ENCODE assay signal across 13 cellular contexts in the genomic region with DNA sequence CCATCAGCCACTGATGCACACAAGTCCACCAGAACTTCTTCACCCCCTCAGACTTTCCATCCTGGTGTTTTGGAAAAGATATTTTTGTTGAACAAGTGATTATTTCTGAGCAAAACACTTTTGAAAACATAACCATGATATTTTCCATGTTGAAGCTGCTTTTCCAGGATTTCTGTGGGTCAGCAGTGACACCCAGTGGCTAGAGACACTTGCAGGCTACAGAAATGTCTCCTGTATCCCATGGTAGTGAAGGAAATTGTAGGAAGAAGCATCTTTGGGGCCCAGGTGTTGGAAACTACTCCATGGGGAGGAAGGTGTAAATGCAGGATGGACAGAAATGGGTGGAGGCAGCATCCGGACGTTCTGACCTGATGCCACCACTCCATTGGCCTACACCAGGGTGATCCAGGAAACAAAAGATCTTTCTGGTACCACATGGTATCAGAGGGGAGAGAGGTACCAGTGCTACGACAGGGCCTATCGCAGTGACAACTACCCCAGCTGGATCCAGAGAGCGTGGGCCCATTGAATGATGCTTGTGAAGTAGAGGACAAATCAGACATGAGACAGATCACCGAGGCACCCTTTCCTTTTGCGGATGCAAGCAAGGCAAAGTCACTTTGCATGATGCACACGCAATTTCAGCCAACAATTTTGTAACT.
DNase-seq lines count a peak whose midpoint lies in the region; ATAC-seq, FAIRE-seq and TF ChIP-seq lines count a peak whose summit lies in the region.
"Had no signal": no experiment of that assay in that cellular context is flagged by ENCODE, and none has a peak within 500 bp of the region (broad histone marks: within the 10 kb centered on the region; RNA-seq: fewer than 3 reads in every experiment).

No MANE protein-coding gene starts in this region.

- DNase-seq in BE2C: peak; percentile 39
- peak; percentile 56 for DNase-seq in HT-29 (ENCODE audit: low spot score)
- peak; percentile 32 for DNase-seq in RKO (ENCODE audit: low spot score)
- DNase-seq in kidney epithelial cell (ENCODE audit: low read depth): no peak
- no peak for DNase-seq in activated CD8-positive, alpha-beta memory T cell treated with anti-CD3 and anti-CD28 coated beads, Interleukin-2, amount 10 ng/mL, durations not matched to agents 7 days and 5 days
- no peak for DNase-seq in occipital lobe (lab: John Stamatoyannopoulos, UW)
- DNase-seq in GM12891 (ENCODE audit: insufficient read length, low spot score): no peak
- no peak for DNase-seq in glomerular visceral epithelial cell (ENCODE audit: extremely low spot score)
- DNase-seq: activated CD4-positive, CD25-positive, alpha-beta regulatory T cell; NCI-H446; stimulated activated CD4-positive, alpha-beta T cell treated with anti-CD3 and anti-CD28 coated beads, Interleukin-1b, Interleukin-23, amount 100 ng/mL, for 48 hours had no signal

- no peak for ATAC-seq in activated CD8-positive, alpha-beta memory T cell treated with anti-CD3 and anti-CD28 coated beads, Interleukin-2, amount 10 ng/mL, durations not matched to agents 7 days and 5 days

- no peaks in the 10 kb centered on the region for H3K4me1 Mint-ChIP-seq in activated CD8-positive, alpha-beta memory T cell treated with anti-CD3 and anti-CD28 coated beads, Interleukin-2, amount 10 ng/mL, durations not matched to agents 7 days and 5 days

- H3K36me3 ChIP-seq in BE2C (no peaks in the 10 kb centered on the region), kidney epithelial cell (ENCODE audit: control insufficient read depth, insufficient read depth, low read length) (no peaks in the 10 kb centered on the region)

- H3K27ac Mint-ChIP-seq in activated CD8-positive, alpha-beta memory T cell treated with anti-CD3 and anti-CD28 coated beads, Interleukin-2, amount 10 ng/mL, durations not matched to agents 7 days and 5 days: no peak overlapping the region
- H3K27ac Mint-ChIP-seq: activated naive CD8-positive, alpha-beta T cell had no signal

- no peaks in the 10 kb centered on the region for H3K9me3 Mint-ChIP-seq in activated CD8-positive, alpha-beta memory T cell treated with anti-CD3 and anti-CD28 coated beads, Interleukin-2, amount 10 ng/mL, durations not matched to agents 7 days and 5 days (ENCODE audit: low read depth)

- H3K27me3 Mint-ChIP-seq in activated CD8-positive, alpha-beta memory T cell treated with anti-CD3 and anti-CD28 coated beads, Interleukin-2, amount 10 ng/mL, durations not matched to agents 7 days and 5 days: no peaks in the 10 kb centered on the region

- TF ChIP-seq POLR2A in GM12891 (IDR thresholded peaks at IDR 0.05; ENCODE audit: low read depth, low read length): no peak

- TF ChIP-seq CTCF in BE2C (IDR thresholded peaks at IDR 0.05; ENCODE audit: low read depth, low read length) (peak; percentile 76), kidney epithelial cell (IDR thresholded peaks at IDR 0.05; ENCODE audit: insufficient read depth, low read length, poor library complexity, severe bottlenecking) (peak; percentile 51)

- H3K27me3 ChIP-seq in BE2C (no peaks in the 10 kb centered on the region), kidney epithelial cell (ENCODE audit: control insufficient read depth, insufficient read depth, low read length) (no peaks in the 10 kb centered on the region)

- H3K4me3 ChIP-seq in BE2C (ENCODE audit: low read depth, low read length) (no peak overlapping the region), kidney epithelial cell (ENCODE audit: low read depth, low read length) (no peak overlapping the region)
- H3K4me3 ChIP-seq: lung had no signal

- CTCF ChIA-PET in activated CD8-positive, alpha-beta memory T cell treated with anti-CD3 and anti-CD28 coated beads, Interleukin-2, amount 10 ng/mL, durations not matched to agents 7 days and 5 days (lab: Charles Lee): interaction anchor here (0.8 to 1.0 kb wide), 2 partner anchors 266 to 267 kb away, joined by 3 to 4 read pairs; no protein-coding TSS in a partner anchor

- FAIRE-seq in GM12891 (lab: Jason Lieb, UNC): no peak

- no peak overlapping the region for H3K4me3 Mint-ChIP-seq in activated CD8-positive, alpha-beta memory T cell treated with anti-CD3 and anti-CD28 coated beads, Interleukin-2, amount 10 ng/mL, durations not matched to agents 7 days and 5 days
- H3K4me3 Mint-ChIP-seq: activated naive CD8-positive, alpha-beta T cell had no signal

- H3K36me3 Mint-ChIP-seq in activated CD8-positive, alpha-beta memory T cell treated with anti-CD3 and anti-CD28 coated beads, Interleukin-2, amount 10 ng/mL, durations not matched to agents 7 days and 5 days: no peaks in the 10 kb centered on the region
- H3K36me3 Mint-ChIP-seq: activated naive CD8-positive, alpha-beta T cell had no signal

- H3K4me1 ChIP-seq in BE2C: peaks cover 3% of the 10 kb centered on the region; the same call in 1 of the 2 replicates

- H3K9me3 ChIP-seq in BE2C: no peaks in the 10 kb centered on the region

TF ChIP-seq in GM12891, 5 proteins besides CTCF, POLR2A, EP300 and RAD21:
- TF ChIP-seq POU2F2 (IDR thresholded peaks at IDR 0.05; ENCODE audit: low read depth, low read length) (no peak), PAX5 (IDR thresholded peaks at IDR 0.05; ENCODE audit: insufficient read depth, low read length, severe bottlenecking) (no peak), SPI1 (IDR thresholded peaks at IDR 0.05; ENCODE audit: low read depth, low read length) (no peak), POLR2AphosphoS5 (IDR thresholded peaks at IDR 0.05; ENCODE audit: low read depth, low read length) (no peak), TAF1 (IDR thresholded peaks at IDR 0.05; ENCODE audit: low read depth, low read length) (no peak)

Comparison
In these comparisons a context has a peak if more than half of its experiments do, and no peak if none do; other contexts are left out.
1. DNase-seq: peak in BE2C (single experiment), HT-29 (single experiment) and RKO (single experiment); none in kidney epithelial cell (single experiment), activated CD8-positive, alpha-beta memory T cell treated with anti-CD3 and anti-CD28 coated beads, Interleukin-2, amount 10 ng/mL, durations not matched to agents 7 days and 5 days (single experiment), occipital lobe (single experiment), GM12891 (single experiment) and glomerular visceral epithelial cell (single experiment).